25 cellular contexts compared by ENCODE assay signal in the genomic region with DNA sequence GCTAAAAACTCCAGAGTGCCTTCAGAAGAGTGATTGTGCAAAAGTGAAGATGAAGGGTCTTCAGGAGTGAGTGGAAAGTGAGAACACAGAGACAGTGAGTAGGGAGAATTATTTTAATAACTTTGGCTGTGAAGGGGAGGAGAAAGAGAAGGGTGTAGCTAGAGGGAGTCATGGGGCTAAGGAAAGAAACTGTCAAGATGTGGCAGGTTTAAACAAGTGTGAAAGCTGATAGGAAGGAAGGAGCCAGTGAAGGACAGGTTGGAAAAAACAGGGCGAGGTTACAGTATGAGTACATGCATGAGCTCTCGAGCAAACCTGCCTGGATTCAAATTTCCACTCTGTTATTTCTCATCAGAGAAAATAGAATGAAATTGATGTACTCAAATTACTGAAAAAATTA. TPM values are rescaled to one million over a fixed set of nuclear protein-coding genes. Genes with fewer than 3 reads are reported as not detected.
DNase-seq lines count a peak whose midpoint lies in the region; FAIRE-seq and TF ChIP-seq lines count a peak whose summit lies in the region.
"Had no signal": no experiment of that assay in that cellular context is flagged by ENCODE, and none has a peak within 500 bp of the region (broad histone marks: within the 10 kb centered on the region; RNA-seq: fewer than 3 reads in every experiment).

No MANE protein-coding gene starts in this region.

- POLR2A ChIA-PET in RWPE1 (lab: Yijun Ruan, JAX; ENCODE audit: low non-redundant PET), result no interaction called here

- peak overlapping the region; percentile 63 for H2AFZ ChIP-seq in keratinocyte (ENCODE audit: control insufficient read depth, low read length)

- dilution Hi-C loops in keratinocyte (cut with MboI; ENCODE audit: extremely low pct_ligation_motif_present, low sequenced_read_pairs), result no loop called here

- no peaks in the 10 kb centered on the region for H3K79me2 ChIP-seq in keratinocyte (ENCODE audit: control insufficient read depth, insufficient read depth, low read length)

- FAIRE-seq in keratinocyte (lab: Jason Lieb, UNC), result peak; percentile 99
- FAIRE-seq: RCC 7860 had no signal

- H3K9ac ChIP-seq in keratinocyte (ENCODE audit: control insufficient read depth, extremely low read depth, insufficient read depth, low read length), result peak overlapping the region; percentile 51

- H3K4me3 Mint-ChIP-seq in type B pancreatic cell, result no peak overlapping the region
- H3K4me3 Mint-ChIP-seq: CD8-positive, alpha-beta memory T cell had no signal

- peak overlapping the region; percentile 75 for H3K27ac ChIP-seq in RWPE1
- H3K27ac ChIP-seq in keratinocyte (ENCODE audit: control insufficient read depth, insufficient read depth, low read length), result peak overlapping the region; percentile 72
- H3K27ac ChIP-seq: C4-2B had no signal

- DNase-seq in HPDE6-E6E7 (ENCODE audit: extremely low spot score), result peak; percentile 87
- peak; percentile 66 for DNase-seq in RWPE1 (ENCODE audit: low spot score)
- DNase-seq in epithelial cell of esophagus (ENCODE audit: low read depth), result peak; percentile 97
- no peak for DNase-seq in keratinocyte (ENCODE audit: low read depth, low spot score)
- no peak for DNase-seq in type B pancreatic cell (ENCODE audit: extremely low spot score, unreplicated experiment)
- DNase-seq in AG20443 (ENCODE audit: low spot score), result no peak
- no peak for DNase-seq in cerebellar cortex (ENCODE audit: low spot score)
- no peak for DNase-seq in Kasumi-1 (lab: John Stamatoyannopoulos, UW)
- DNase-seq: 8988T; Calu3; CD8-positive, alpha-beta memory T cell; GDM1; MM.1S; NCI-H1048; NCI-H1436; NCI-H187 treated with DMSO at 0.1 percent for 48 hours; NCI-H526; Right ventricle myocardium superior had no signal

- H3K4me2 ChIP-seq in keratinocyte (ENCODE audit: control insufficient read depth, extremely low read depth, insufficient read depth, low read depth, low read length), result peak overlapping the region; percentile 72

- no peaks in the 10 kb centered on the region for H3K9me3 ChIP-seq in keratinocyte (ENCODE audit: control insufficient read depth, low read depth, low read length)

- no peaks in the 10 kb centered on the region for H4K20me1 ChIP-seq in keratinocyte (ENCODE audit: control insufficient read depth, extremely low read depth, insufficient read depth, low read length)

- CTCF ChIA-PET in RWPE1 (lab: Yijun Ruan, JAX), result interaction anchor here (0.6 to 1.8 kb wide), 7 partner anchors 44 to 164 kb away, joined by 3 to 10 read pairs (median 4); no protein-coding TSS in a partner anchor

- no peaks in the 10 kb centered on the region for H3K36me3 Mint-ChIP-seq in type B pancreatic cell

- peaks cover 1% of the 10 kb centered on the region for H3K9me1 ChIP-seq in keratinocyte (ENCODE audit: control insufficient read depth, extremely low read depth, insufficient read depth, low read length)

- no peak overlapping the region for H3K27ac Mint-ChIP-seq in type B pancreatic cell
- H3K27ac Mint-ChIP-seq: CD8-positive, alpha-beta memory T cell had no signal

- H3K36me3 ChIP-seq in keratinocyte (ENCODE audit: control insufficient read depth in 2 of 2, extremely low read depth in 1 of 2, insufficient read depth in 2 of 2, low read length in 2 of 2), result no peaks in the 10 kb centered on the region

- peaks cover 19% of the 10 kb centered on the region for H3K4me1 ChIP-seq in keratinocyte (ENCODE audit: control insufficient read depth, extremely low read depth, insufficient read depth, low read length)

- no peak for TF ChIP-seq CTCF in RWPE1 (conservative IDR thresholded peaks at IDR 0.05; ENCODE audit: low read depth)
- TF ChIP-seq CTCF in epithelial cell of esophagus (IDR thresholded peaks at IDR 0.05; ENCODE audit: insufficient read depth, low read depth, low read length, missing control alignments), result no peak
- TF ChIP-seq CTCF in keratinocyte (optimal IDR thresholded peaks at IDR 0.05 in 1 of 3, IDR thresholded peaks at IDR 0.05 in 1 of 3, conservative IDR thresholded peaks at IDR 0.05 in 1 of 3; ENCODE audit: extremely low read depth in 1 of 3, insufficient read depth in 2 of 3, low read length in 3 of 3), result peak in 1 of 3 experiments; percentile 28
- no peak for TF ChIP-seq CTCF in type B pancreatic cell (conservative IDR thresholded peaks at IDR 0.05)

- no peaks in the 10 kb centered on the region for H3K4me1 Mint-ChIP-seq in type B pancreatic cell (ENCODE audit: unreplicated experiment)
- H3K4me1 Mint-ChIP-seq: CD8-positive, alpha-beta memory T cell had no signal

- H3K9me3 Mint-ChIP-seq in type B pancreatic cell, result no peaks in the 10 kb centered on the region

- peaks cover 11% of the 10 kb centered on the region for H3K27me3 Mint-ChIP-seq in type B pancreatic cell

- no peak overlapping the region for H3K4me3 ChIP-seq in epithelial cell of esophagus (ENCODE audit: low read length)
- peak overlapping the region in 1 of 3 experiments; percentile 38 for H3K4me3 ChIP-seq in keratinocyte (ENCODE audit: control insufficient read depth in 2 of 3, extremely low read depth in 1 of 3, insufficient read depth in 2 of 3, low read depth in 1 of 3, low read length in 3 of 3)

- no peaks in the 10 kb centered on the region for H3K27me3 ChIP-seq in keratinocyte (ENCODE audit: control insufficient read depth, extremely low read depth, insufficient read depth, low read length)

RNA-seq across cellular contexts. Expression of a gene that starts 17.8 kb away (rescaled TPM):
- polyA plus RNA-seq in keratinocyte, result 0.15 to 0.75 TPM (median 0.37 TPM) in 3 replicates
- polyA plus RNA-seq in keratinocyte (2011; ENCODE audit: low read depth), result 1.9 TPM
- 0.47 and 0.73 TPM in 2 replicates for polyA plus RNA-seq in keratinocyte (2011; cell fraction: cytosol; rRNA removed)
- 0.49 and 0.56 TPM in 2 replicates for polyA plus RNA-seq in keratinocyte (2011; cell fraction: nucleus; rRNA removed)
- 0.22 and 6.2 TPM in 2 replicates for polyA plus RNA-seq in keratinocyte (2012; ENCODE audit: low replicate concordance)
- polyA minus RNA-seq in keratinocyte, result 0.69 TPM in 1 of 3 replicates, not detected in the others
- not detected for polyA minus RNA-seq in keratinocyte (2011; cell fraction: cytosol; rRNA and poly(A)+ RNA removed)
- polyA minus RNA-seq in keratinocyte (2011; cell fraction: nucleus; rRNA and poly(A)+ RNA removed), result not detected in 2 replicates
- total RNA-seq in type B pancreatic cell (ENCODE audit: low replicate concordance), result not detected in 2 replicates
- total RNA-seq: Calu3; CD8-positive, alpha-beta memory T cell; H4; LHCN-M2; OCI-LY7; Right ventricle myocardium superior; SK-MEL-5 had no signal
- polyA plus RNA-seq: AG04450; CD8-positive, alpha-beta memory T cell had no signal

RNA-seq across cellular contexts. Expression of a gene that starts 26.5 kb away (rescaled TPM):
- 1.7 to 7.9 TPM (median 3.9 TPM) in 3 replicates for polyA plus RNA-seq in keratinocyte
- 30.2 TPM for polyA plus RNA-seq in keratinocyte (2011; ENCODE audit: low read depth)
- 1.5 and 3.2 TPM in 2 replicates for polyA plus RNA-seq in keratinocyte (2011; cell fraction: cytosol; rRNA removed)
- 2.3 and 2.4 TPM in 2 replicates for polyA plus RNA-seq in keratinocyte (2011; cell fraction: nucleus; rRNA removed)
- 1.2 and 38.5 TPM in 2 replicates for polyA plus RNA-seq in keratinocyte (2012; ENCODE audit: low replicate concordance)
- 0.85 to 5.1 TPM (median 3.0 TPM) in 3 replicates for polyA minus RNA-seq in keratinocyte
- 1.3 TPM for polyA minus RNA-seq in keratinocyte (2011; cell fraction: cytosol; rRNA and poly(A)+ RNA removed)
- 1.6 and 2.7 TPM in 2 replicates for polyA minus RNA-seq in keratinocyte (2011; cell fraction: nucleus; rRNA and poly(A)+ RNA removed)
- 12.0 and 17.7 TPM in 2 replicates for total RNA-seq in type B pancreatic cell (ENCODE audit: low replicate concordance)
- total RNA-seq: CD8-positive, alpha-beta memory T cell; H4; LHCN-M2; OCI-LY7; Right ventricle myocardium superior; SK-MEL-5 had no signal
- polyA plus RNA-seq: AG04450; CD8-positive, alpha-beta memory T cell had no signal

RNA-seq across cellular contexts. Expression of a gene that starts 32.9 kb away (rescaled TPM):
- 0.14 to 0.21 TPM (median 0.14 TPM) in 3 replicates for polyA plus RNA-seq in keratinocyte
- polyA plus RNA-seq in keratinocyte (2011; ENCODE audit: low read depth), result 0.34 TPM
- 0.21 TPM in 1 of 2 replicates, not detected in the other for polyA plus RNA-seq in keratinocyte (2011; cell fraction: cytosol; rRNA removed)
- 0.19 TPM in 1 of 2 replicates, not detected in the other for polyA plus RNA-seq in keratinocyte (2011; cell fraction: nucleus; rRNA removed)
- polyA plus RNA-seq in keratinocyte (2012; ENCODE audit: low replicate concordance), result 0.10 and 1.5 TPM in 2 replicates
- polyA minus RNA-seq in keratinocyte, result not detected in 3 replicates
- polyA minus RNA-seq in keratinocyte (2011; cell fraction: cytosol; rRNA and poly(A)+ RNA removed), result not detected
- polyA minus RNA-seq in keratinocyte (2011; cell fraction: nucleus; rRNA and poly(A)+ RNA removed), result not detected in 2 replicates
- not detected in 2 replicates for total RNA-seq in type B pancreatic cell (ENCODE audit: low replicate concordance)
- total RNA-seq: Calu3; CD8-positive, alpha-beta memory T cell; H4; LHCN-M2; OCI-LY7; Right ventricle myocardium superior; SK-MEL-5 had no signal
- polyA plus RNA-seq: AG04450; CD8-positive, alpha-beta memory T cell had no signal

RNA-seq across cellular contexts. Expression of a gene that starts 41.9 kb away (rescaled TPM):
- polyA plus RNA-seq in keratinocyte, result 114 to 190 TPM (median 128 TPM) in 3 replicates
- polyA plus RNA-seq in keratinocyte (2011; ENCODE audit: low read depth), result 78.2 TPM
- polyA plus RNA-seq in keratinocyte (2011; cell fraction: cytosol; rRNA removed), result 135 and 172 TPM in 2 replicates
- polyA plus RNA-seq in keratinocyte (2011; cell fraction: nucleus; rRNA removed), result 163 and 216 TPM in 2 replicates
- 86.5 and 244 TPM in 2 replicates for polyA plus RNA-seq in keratinocyte (2012; ENCODE audit: low replicate concordance)
- 115 to 344 TPM (median 161 TPM) in 3 replicates for polyA minus RNA-seq in keratinocyte
- 83.3 TPM for polyA minus RNA-seq in keratinocyte (2011; cell fraction: cytosol; rRNA and poly(A)+ RNA removed)
- polyA minus RNA-seq in keratinocyte (2011; cell fraction: nucleus; rRNA and poly(A)+ RNA removed), result 66.6 and 115 TPM in 2 replicates
- total RNA-seq in type B pancreatic cell (ENCODE audit: low replicate concordance), result 11.0 and 20.5 TPM in 2 replicates
- total RNA-seq: LHCN-M2, OCI-LY7, SK-MEL-5 had no signal
- polyA plus RNA-seq: AG04450; CD8-positive, alpha-beta memory T cell had no signal

Comparison
In these comparisons a context has a peak if more than half of its experiments do, and no peak if none do; other contexts are left out.
1. DNase-seq: peak in HPDE6-E6E7 (single experiment), RWPE1 (single experiment) and epithelial cell of esophagus (single experiment); none in keratinocyte (single experiment), type B pancreatic cell (single experiment), AG20443 (single experiment), cerebellar cortex (single experiment) and Kasumi-1 (0 of 2).